ENCODE assay signal across 1 cellular context in the genomic region with DNA sequence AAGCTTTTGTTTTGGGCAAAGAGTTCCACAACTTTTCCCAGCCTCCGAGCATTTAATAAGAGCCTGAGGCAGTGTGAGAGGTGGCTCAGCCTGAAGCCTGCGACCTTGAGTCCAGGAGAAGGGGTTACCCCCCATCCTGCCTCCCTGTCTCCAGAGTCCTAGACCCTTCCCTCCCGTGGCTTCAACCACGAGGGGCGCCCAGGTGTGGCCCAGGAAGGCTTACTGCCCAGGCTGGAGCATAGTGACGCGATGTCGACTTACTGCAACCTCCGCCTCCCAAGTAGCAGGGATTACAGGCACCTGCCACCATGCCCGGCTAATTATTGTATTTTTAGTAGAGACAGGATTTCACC.
TF ChIP-seq lines count a peak whose summit lies in the region.

No MANE protein-coding gene starts in this region.

TF ChIP-seq in WTC11, 78 proteins besides CTCF, POLR2A, EP300 and RAD21 (continued from another document):
- TF ChIP-seq, protein P1, sequence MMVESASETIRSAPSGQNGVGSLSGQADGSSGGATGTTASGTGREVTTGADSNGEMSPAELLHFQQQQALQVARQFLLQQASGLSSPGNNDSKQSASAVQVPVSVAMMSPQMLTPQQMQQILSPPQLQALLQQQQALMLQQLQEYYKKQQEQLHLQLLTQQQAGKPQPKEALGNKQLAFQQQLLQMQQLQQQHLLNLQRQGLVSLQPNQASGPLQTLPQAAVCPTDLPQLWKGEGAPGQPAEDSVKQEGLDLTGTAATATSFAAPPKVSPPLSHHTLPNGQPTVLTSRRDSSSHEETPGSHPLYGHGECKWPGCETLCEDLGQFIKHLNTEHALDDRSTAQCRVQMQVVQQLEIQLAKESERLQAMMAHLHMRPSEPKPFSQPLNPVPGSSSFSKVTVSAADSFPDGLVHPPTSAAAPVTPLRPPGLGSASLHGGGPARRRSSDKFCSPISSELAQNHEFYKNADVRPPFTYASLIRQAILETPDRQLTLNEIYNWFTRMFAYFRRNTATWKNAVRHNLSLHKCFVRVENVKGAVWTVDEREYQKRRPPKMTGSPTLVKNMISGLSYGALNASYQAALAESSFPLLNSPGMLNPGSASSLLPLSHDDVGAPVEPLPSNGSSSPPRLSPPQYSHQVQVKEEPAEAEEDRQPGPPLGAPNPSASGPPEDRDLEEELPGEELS (CRISPR knock-in tag; IDR thresholded peaks at IDR 0.05) = no peak
